24 cellular contexts compared by ENCODE assay signal in genomic region chr16:3118204-3118790, GRCh38. TPM values are rescaled to one million over a fixed set of nuclear protein-coding genes. Genes with fewer than 3 reads are reported as not detected.
"Had no signal": no experiment of that assay in that cellular context is flagged by ENCODE, and none has a peak within 500 bp of the region (broad histone marks: within the 10 kb centered on the region; RNA-seq: fewer than 3 reads in every experiment).

No MANE protein-coding gene starts in this region.

- H3K27me3 ChIP-seq: brain microvascular endothelial cell, cardiac muscle cell, Peyer's patch had no signal

- H3K27ac ChIP-seq: brain microvascular endothelial cell, cardiac muscle cell, Peyer's patch had no signal

- ATAC-seq: T-helper 17 cell had no signal

- DNase-seq: activated B cell treated with CpG ODN at 0.5 μM for 24 hours; activated CD4-positive, alpha-beta T cell treated with anti-CD3 and anti-CD28 coated beads for 1 hour; activated CD4-positive, alpha-beta T cell treated with anti-CD3 and anti-CD28 coated beads, Interleukin-2, amount 10 ng/mL, durations not matched to agents 24 days and 14 days; activated CD4-positive, alpha-beta T cell treated with anti-CD3 and anti-CD28 coated beads, Interleukin-2, amount 50 U/mL, for 48 hours; activated gamma-delta T cell treated with Interleukin-2 at 50 U/mL for 16 hours; activated naive CD4-positive, alpha-beta T cell treated with anti-CD3 and anti-CD28 coated beads, Interleukin-2, amount 10 ng/mL, durations not matched to agents 7 days and 5 days; activated naive CD8-positive, alpha-beta T cell treated with anti-CD3 and anti-CD28 coated beads for 36 hours; activated T-cell treated with anti-CD3 and anti-CD28 coated beads for 4 hours; activated T-cell treated with anti-CD3 and anti-CD28 coated beads, Interleukin-2, amount 50 U/mL, for 48 hours; brain microvascular endothelial cell; MM.1S; NCI-H1105 treated with DMSO at 0.1 percent for 48 hours; NCI-H1436 treated with DMSO at 0.1 percent for 48 hours; NCI-H187; NCI-H2081; NCI-H524; Peyer's patch; SHP77 treated with DMSO at 0.1 percent for 48 hours; T-helper 17 cell; T-helper 9 cell had no signal

- H3K4me3 ChIP-seq: cardiac muscle cell, Peyer's patch had no signal

- H3K9me3 ChIP-seq: Peyer's patch had no signal

RNA-seq across cellular contexts. Expression of gene ZNF205, which starts 5.9 kb away (rescaled TPM):
- total RNA-seq: activated B cell treated with CpG ODN at 0.5 μM for 24 hours, T-helper 17 cell had no signal

RNA-seq across cellular contexts. Expression of gene ZSCAN10, which starts 19.2 kb away (rescaled TPM):
- total RNA-seq: activated B cell treated with CpG ODN at 0.5 μM for 24 hours; activated CD4-positive, alpha-beta T cell treated with anti-CD3 and anti-CD28 coated beads, Interleukin-2, amount 10 ng/mL, durations not matched to agents 24 days and 14 days; activated CD8-positive, alpha-beta memory T cell treated with anti-CD3 and anti-CD28 coated beads for 36 hours; activated naive CD8-positive, alpha-beta T cell treated with anti-CD3 and anti-CD28 coated beads for 36 hours; activated T-helper 2 cell treated with anti-CD3 and anti-CD28 coated beads, Interferon-gamma antibody, Interleukin-2, Interleukin-4, amounts not matched to agents 10 μg/mL and 5 μg/mL and 100 μg/mL, durations not matched to agents 14 hours and 24 hours and 36 hours; Peyer's patch had no signal

RNA-seq across cellular contexts. Expression of gene IL32, which starts 52.9 kb away (rescaled TPM):
- total RNA-seq: SK-MEL-5 had no signal
